In genomic region chr7:102044984-102045673, GRCh38 we compare ENCODE assay signal across 8 cellular contexts.
A peak's percentile ranks its signal among the peaks of the same experiment; 100 is the strongest.
DNase-seq lines count a peak whose midpoint lies in the region; ATAC-seq, FAIRE-seq and TF ChIP-seq lines count a peak whose summit lies in the region.

No MANE protein-coding gene starts in this region.

- H3K9me3 Mint-ChIP-seq in WTC11, result no peaks in the 10 kb centered on the region

- peaks cover 5% of the 10 kb centered on the region; the same call in 1 of the 2 replicates for H3K4me1 Mint-ChIP-seq in WTC11

- H3K9me3 ChIP-seq in heart left ventricle (no peaks in the 10 kb centered on the region), sigmoid colon (no peaks in the 10 kb centered on the region)

- TF ChIP-seq EP300 in sigmoid colon (IDR thresholded peaks at IDR 0.05), result no peak

- H3K4me3 Mint-ChIP-seq in WTC11, result no peak overlapping the region

- peak; percentile 34 to 66 (median 54) for ATAC-seq in heart left ventricle
- no peak for ATAC-seq in WTC11

- no peaks in the 10 kb centered on the region for H3K27me3 ChIP-seq in heart left ventricle
- no peaks in the 10 kb centered on the region for H3K27me3 ChIP-seq in sigmoid colon

- intact Hi-C loops in heart left ventricle (cut with DNase I), result no loop called here
- intact Hi-C loops in sigmoid colon (cut with DNase I), result loop anchor here (5.0 kb wide), 1 partner anchor 228 kb away; the partner anchor contains the start of gene CUX1

- POLR2A ChIA-PET in WTC11 (lab: Charles Lee), result no interaction called here

- no peaks in the 10 kb centered on the region for H3K27me3 Mint-ChIP-seq in WTC11 (ENCODE audit: low read depth)

- peak; percentile 17 for DNase-seq in HK-2 (ENCODE audit: unreplicated experiment)
- peak; percentile 75 for DNase-seq in RCC 7860 (ENCODE audit: low spot score)
- peak in 4 of 5 donors; percentile 41 to 76 (median 57) for DNase-seq in heart left ventricle
- peak; percentile 79 for DNase-seq in sigmoid colon
- no peak for DNase-seq in stimulated activated CD4-positive, alpha-beta T cell treated with anti-CD3 and anti-CD28 coated beads, Interleukin-2, amount 100 ng/mL, for 24 hours
- no peak for DNase-seq in WTC11 (ENCODE audit: low spot score)
- DNase-seq in UCSD-AML1 (lab: John Stamatoyannopoulos, UW; ENCODE audit: unreplicated experiment), result no peak
- DNase-seq in activated T-cell treated with anti-CD3 and anti-CD28 coated beads for 4 hours, result no peak

- TF ChIP-seq POLR2A in heart left ventricle (IDR thresholded peaks at IDR 0.05), result no peak
- TF ChIP-seq POLR2A in sigmoid colon (IDR thresholded peaks at IDR 0.05), result no peak

- TF ChIP-seq CTCF in heart left ventricle (IDR thresholded peaks at IDR 0.05) (no peak), sigmoid colon (IDR thresholded peaks at IDR 0.05) (no peak), WTC11 (IDR thresholded peaks at IDR 0.05) (no peak)

- H3K27ac Mint-ChIP-seq in WTC11, result no peak overlapping the region

- peak; percentile 62 for FAIRE-seq in RCC 7860 (lab: Jason Lieb, UNC)

- H3K4me3 ChIP-seq in heart left ventricle (peak overlapping the region in 8 of 12 donors; percentile 17 to 43 (median 33)), sigmoid colon (peak overlapping the region in 3 of 4 donors; percentile 27 to 39 (median 36))

- peaks cover 5% of the 10 kb centered on the region; the same call in 1 of the 2 replicates for H3K36me3 Mint-ChIP-seq in WTC11

- no peaks in the 10 kb centered on the region for H3K36me3 ChIP-seq in heart left ventricle
- H3K36me3 ChIP-seq in sigmoid colon, result peaks cover 0 to 6% (median 0%) of the 10 kb centered on the region in 4 donors

- 20 to 29% (median 25%) methylated on average over 27 to 29 of the region's 29 CpGs for WGBS in heart left ventricle, 4 donors
- 41 to 76% methylated on average over 29 of the region's 29 CpGs for WGBS in sigmoid colon, 2 donors

- peak overlapping the region in 11 of 12 donors; percentile 26 to 70 (median 52) for H3K27ac ChIP-seq in heart left ventricle
- H3K27ac ChIP-seq in sigmoid colon, result peak overlapping the region in 3 of 4 donors; percentile 56 to 74 (median 68)

- CTCF ChIA-PET in WTC11 (lab: Charles Lee), result interaction anchor here (1.1 kb wide), 1 partner anchor 23 kb away, joined by 3 read pairs; no protein-coding TSS in a partner anchor

- H3K4me1 ChIP-seq in heart left ventricle (peaks cover 0 to 45% (median 20%) of the 10 kb centered on the region in 12 donors), sigmoid colon (peaks cover 0 to 35% (median 19%) of the 10 kb centered on the region in 4 donors)

TF ChIP-seq in WTC11, 78 proteins besides CTCF, POLR2A, EP300 and RAD21:
- TF ChIP-seq PRRX2 (CRISPR knock-in tag; IDR thresholded peaks at IDR 0.05), result no peak
- TF ChIP-seq ZNF423 (CRISPR knock-in tag; IDR thresholded peaks at IDR 0.05), result no peak
- TF ChIP-seq IRF1 (CRISPR knock-in tag; IDR thresholded peaks at IDR 0.05), result no peak
- TF ChIP-seq PRDM15 (CRISPR knock-in tag; IDR thresholded peaks at IDR 0.05), result no peak
- no peak for TF ChIP-seq ZNF232 (CRISPR knock-in tag; IDR thresholded peaks at IDR 0.05)
- TF ChIP-seq JAZF1 (CRISPR knock-in tag; IDR thresholded peaks at IDR 0.05), result no peak
- no peak for TF ChIP-seq SMAD4 (CRISPR knock-in tag; IDR thresholded peaks at IDR 0.05)
TF ChIP-seq in WTC11: peak in this region for 0.

Comparison
In these comparisons a context has a peak if more than half of its experiments do, and no peak if none do; other contexts are left out.
1. DNase-seq: peak in HK-2 (single experiment), RCC 7860 (single experiment), heart left ventricle (4 of 5) and sigmoid colon (single experiment); none in stimulated activated CD4-positive, alpha-beta T cell treated with anti-CD3 and anti-CD28 coated beads, Interleukin-2, amount 100 ng/mL, for 24 hours (0 of 2), WTC11 (single experiment), UCSD-AML1 (single experiment) and activated T-cell treated with anti-CD3 and anti-CD28 coated beads for 4 hours (single experiment).